In genomic region chr6:53524455-53524815, GRCh38 we compare ENCODE assay signal across 14 cellular contexts. TPM values are rescaled to one million over a fixed set of nuclear protein-coding genes. Genes with fewer than 3 reads are reported as not detected.
DNase-seq lines count a peak whose midpoint lies in the region; ATAC-seq, FAIRE-seq and TF ChIP-seq lines count a peak whose summit lies in the region.
"Had no signal": no experiment of that assay in that cellular context is flagged by ENCODE, and none has a peak within 500 bp of the region (broad histone marks: within the 10 kb centered on the region; RNA-seq: fewer than 3 reads in every experiment).

No MANE protein-coding gene starts in this region.

- no peak for ATAC-seq in HG03439 (IDR thresholded peaks at IDR 0.05; ENCODE audit: unreplicated experiment)

- H3K4me1 ChIP-seq in endodermal cell (ENCODE audit: control insufficient read depth, insufficient read depth, low read length): peaks cover 11% of the 10 kb centered on the region

- peaks cover 30% of the 10 kb centered on the region for H3K36me3 ChIP-seq in endodermal cell (ENCODE audit: control insufficient read depth, insufficient read depth, low read length)

- 81 to 91% methylated on average over 1 of the region's 1 CpG for WGBS in endodermal cell (ENCODE audit: insufficient coverage in 1 of 2, insufficient read length in 1 of 2), 2 experiments

- peaks cover 2% of the 10 kb centered on the region for H3K36me3 Mint-ChIP-seq in T-helper 2 cell treated with Interferon-gamma antibody and Interleukin-4, amounts not matched to agents 5 μg/mL and 100 μg/mL, for 36 hours (ENCODE audit: low read depth)
- peaks cover 19% of the 10 kb centered on the region for H3K36me3 Mint-ChIP-seq in endodermal cell (ENCODE audit: low read depth)

- no peak for TF ChIP-seq CTCF in fibroblast of villous mesenchyme (IDR thresholded peaks at IDR 0.05; ENCODE audit: insufficient read depth, low read depth, low read length)
- no peak for TF ChIP-seq CTCF in endodermal cell (conservative IDR thresholded peaks at IDR 0.05)

- DNase-seq in H54 (ENCODE audit: insufficient read length, low spot score) (no peak), amniotic epithelial cell (ENCODE audit: low read depth) (peak; percentile 64), fibroblast of villous mesenchyme (ENCODE audit: low read depth) (peak; percentile 57), skeletal muscle cell (ENCODE audit: low read depth) (peak; percentile 29), endodermal cell (no peak), HuH-7.5 (ENCODE audit: low spot score) (no peak)
- DNase-seq in T-helper 2 cell treated with Interferon-gamma antibody and Interleukin-4, amounts not matched to agents 5 μg/mL and 100 μg/mL, for 36 hours (ENCODE audit: low spot score): no peak
- DNase-seq: activated CD4-positive, alpha-beta T cell treated with anti-CD3 and anti-CD28 coated beads, Interleukin-2, amount 10 ng/mL, durations not matched to agents 7 days and 5 days; GDM1; midbrain; NCI-H1694; stimulated activated naive CD4-positive, alpha-beta T cell treated with Interleukin-2 at 50 U/mL for 16 hours had no signal

- no peak overlapping the region for H3K27ac ChIP-seq in endodermal cell (ENCODE audit: low read depth, low read length)

- H3K4me3 ChIP-seq in fibroblast of villous mesenchyme (ENCODE audit: low read depth, low read length): no peak overlapping the region
- no peak overlapping the region for H3K4me3 ChIP-seq in skeletal muscle cell (ENCODE audit: low read depth, low read length)
- no peak overlapping the region for H3K4me3 ChIP-seq in endodermal cell (ENCODE audit: low read length)

- H3K9me3 Mint-ChIP-seq in T-helper 2 cell treated with Interferon-gamma antibody and Interleukin-4, amounts not matched to agents 5 μg/mL and 100 μg/mL, for 36 hours: no peaks in the 10 kb centered on the region
- H3K9me3 Mint-ChIP-seq in endodermal cell: no peaks in the 10 kb centered on the region
- H3K9me3 Mint-ChIP-seq: activated CD4-positive, alpha-beta T cell treated with anti-CD3 and anti-CD28 coated beads, Interleukin-2, amount 10 ng/mL, durations not matched to agents 7 days and 5 days had no signal

- no peak for TF ChIP-seq POLR2A in H54 (IDR thresholded peaks at IDR 0.05; ENCODE audit: low read depth, low read length)

- H3K4me3 Mint-ChIP-seq in T-helper 2 cell treated with Interferon-gamma antibody and Interleukin-4, amounts not matched to agents 5 μg/mL and 100 μg/mL, for 36 hours: no peak overlapping the region
- H3K4me3 Mint-ChIP-seq in endodermal cell: no peak overlapping the region
- H3K4me3 Mint-ChIP-seq: activated CD4-positive, alpha-beta T cell treated with anti-CD3 and anti-CD28 coated beads, Interleukin-2, amount 10 ng/mL, durations not matched to agents 7 days and 5 days had no signal

- peaks cover 2% of the 10 kb centered on the region for H3K4me1 Mint-ChIP-seq in T-helper 2 cell treated with Interferon-gamma antibody and Interleukin-4, amounts not matched to agents 5 μg/mL and 100 μg/mL, for 36 hours (ENCODE audit: low read depth)
- H3K4me1 Mint-ChIP-seq in endodermal cell: peaks cover 47% of the 10 kb centered on the region
- H3K4me1 Mint-ChIP-seq: activated CD4-positive, alpha-beta T cell treated with anti-CD3 and anti-CD28 coated beads, Interleukin-2, amount 10 ng/mL, durations not matched to agents 7 days and 5 days had no signal

- H3K9ac ChIP-seq in endodermal cell (ENCODE audit: extremely low read depth, low read length, poor library complexity, severe bottlenecking): no peak overlapping the region

- H3K27me3 Mint-ChIP-seq in T-helper 2 cell treated with Interferon-gamma antibody and Interleukin-4, amounts not matched to agents 5 μg/mL and 100 μg/mL, for 36 hours (ENCODE audit: low read depth): no peaks in the 10 kb centered on the region
- H3K27me3 Mint-ChIP-seq in endodermal cell (ENCODE audit: insufficient read depth): no peaks in the 10 kb centered on the region
- H3K27me3 Mint-ChIP-seq: activated CD4-positive, alpha-beta T cell treated with anti-CD3 and anti-CD28 coated beads, Interleukin-2, amount 10 ng/mL, durations not matched to agents 7 days and 5 days had no signal

- H3K27ac Mint-ChIP-seq in T-helper 2 cell treated with Interferon-gamma antibody and Interleukin-4, amounts not matched to agents 5 μg/mL and 100 μg/mL, for 36 hours: no peak overlapping the region
- H3K27ac Mint-ChIP-seq in endodermal cell: no peak overlapping the region
- H3K27ac Mint-ChIP-seq: activated CD4-positive, alpha-beta T cell treated with anti-CD3 and anti-CD28 coated beads, Interleukin-2, amount 10 ng/mL, durations not matched to agents 7 days and 5 days had no signal

- FAIRE-seq in H54 (lab: Jason Lieb, UNC): peak; percentile 97
- FAIRE-seq: H1 had no signal

- H3K27me3 ChIP-seq in endodermal cell (ENCODE audit: control insufficient read depth, insufficient read depth, low read length, poor library complexity, severe bottlenecking): no peaks in the 10 kb centered on the region

- H3K9me3 ChIP-seq in endodermal cell (ENCODE audit: control insufficient read depth, low read length): no peaks in the 10 kb centered on the region

RNA-seq across cellular contexts. Expression of gene GCLC, which starts 20.5 kb away (rescaled TPM):
- 25.8 and 36.3 TPM in 2 replicates for total RNA-seq in fibroblast of villous mesenchyme
- total RNA-seq in endodermal cell: 10 to 100 TPM; 44.7 to 57.7 TPM
- polyA plus RNA-seq in endodermal cell (2013, experiment 1 of 2): 22.6 TPM
- 20.2 TPM for polyA plus RNA-seq in endodermal cell (2013, experiment 2 of 2)

Comparison
In these comparisons a context has a peak if more than half of its experiments do, and no peak if none do; other contexts are left out.
1. DNase-seq: peak in amniotic epithelial cell (single experiment), fibroblast of villous mesenchyme (single experiment) and skeletal muscle cell (single experiment); none in H54 (single experiment), T-helper 2 cell treated with Interferon-gamma antibody and Interleukin-4, amounts not matched to agents 5 μg/mL and 100 μg/mL, for 36 hours (single experiment), endodermal cell (single experiment) and HuH-7.5 (single experiment).